1 cellular context compared by ENCODE assay signal in the genomic region with DNA sequence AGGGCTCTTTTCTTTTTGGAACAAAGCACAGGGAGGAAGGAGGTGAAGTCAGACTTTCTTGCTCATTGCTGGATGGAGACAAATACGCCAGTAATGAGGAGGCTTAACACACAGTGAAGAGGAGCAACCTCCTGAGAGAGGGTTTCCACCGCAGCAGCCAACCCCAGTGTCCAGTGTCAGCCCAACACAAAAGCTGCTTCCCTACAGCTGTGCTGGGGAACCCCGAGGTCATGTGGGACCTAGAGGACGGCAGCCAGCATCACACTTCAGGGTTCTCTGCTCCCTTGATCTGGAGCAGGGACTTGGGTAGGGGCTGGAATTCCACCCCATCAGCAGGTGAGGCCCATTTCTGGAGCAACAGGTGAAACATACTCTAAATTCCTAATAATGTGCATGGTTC.
TF ChIP-seq lines count a peak whose summit lies in the region.

No MANE protein-coding gene starts in this region.

TF ChIP-seq in H1, 55 proteins besides CTCF, POLR2A, EP300 and RAD21:
- no peak for TF ChIP-seq ZNF274 (IDR thresholded peaks at IDR 0.05; ENCODE audit: borderline replicate concordance, extremely low read depth, low read length)
- TF ChIP-seq TBP (IDR thresholded peaks at IDR 0.05; ENCODE audit: low read depth, low read length): no peak
- TF ChIP-seq TAF1 (IDR thresholded peaks at IDR 0.05; ENCODE audit: low read depth, low read length): no peak
- no peak for TF ChIP-seq EGR1 (IDR thresholded peaks at IDR 0.05; ENCODE audit: borderline replicate concordance, low read depth, low read length)
- no peak for TF ChIP-seq GABPA (IDR thresholded peaks at IDR 0.05; ENCODE audit: borderline replicate concordance, insufficient read depth, low read length)
- TF ChIP-seq RNF2 (IDR thresholded peaks at IDR 0.05; ENCODE audit: borderline replicate concordance, low read depth, low read length, missing control alignments, poor library complexity, severe bottlenecking): no peak
- TF ChIP-seq GTF2F1 (IDR thresholded peaks at IDR 0.05; ENCODE audit: borderline replicate concordance, low read depth, low read length): no peak
